Comparison of ENCODE assay signal across 8 cellular contexts in the genomic region with DNA sequence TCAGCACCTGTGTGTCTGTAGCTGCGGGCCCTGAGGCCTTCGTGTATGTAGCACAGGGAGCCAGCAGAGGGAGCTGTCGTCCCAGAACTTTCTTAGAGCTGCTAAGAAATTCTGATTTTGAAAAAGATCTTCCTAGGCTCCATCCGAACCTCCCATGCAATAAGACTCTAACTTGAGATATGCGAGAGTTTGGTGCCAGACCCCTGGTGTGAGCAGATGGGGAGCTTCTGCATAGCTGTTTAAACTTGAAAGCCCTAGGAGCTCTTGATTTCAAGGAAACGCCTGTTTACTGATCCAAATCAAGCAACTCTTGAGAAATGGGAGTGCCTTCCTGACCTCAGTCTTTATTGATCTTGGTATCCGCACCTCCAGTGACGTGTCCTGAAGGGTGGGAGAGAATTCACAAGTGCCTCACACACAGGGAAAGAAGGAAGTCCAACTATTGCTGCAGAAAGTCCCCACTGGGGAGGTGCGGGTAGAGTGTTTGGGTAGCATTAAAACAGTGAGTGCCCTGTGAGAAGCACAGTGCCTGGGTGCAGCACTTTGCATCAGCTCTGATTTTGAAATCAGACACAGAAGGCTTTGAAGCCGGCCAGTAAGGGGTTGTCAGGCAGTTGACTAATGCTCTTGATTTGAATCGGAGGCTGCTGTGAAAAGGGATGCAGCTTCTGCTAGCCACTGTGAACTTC.
DNase-seq lines count a peak whose midpoint lies in the region; ATAC-seq, FAIRE-seq and TF ChIP-seq lines count a peak whose summit lies in the region.

No MANE protein-coding gene starts in this region.

- no peak overlapping the region for H2BK5ac ChIP-seq in H1 (ENCODE audit: low read depth, low read length)
- no peak overlapping the region for H2BK5ac ChIP-seq in mesenchymal stem cell (ENCODE audit: low read depth, low read length, poor library complexity, severe bottlenecking)

- CTCF ChIA-PET in H1 (lab: Charles Lee; ENCODE audit: partially characterized antibody), result interaction anchor here (0.6 to 6.0 kb wide), 60 partner anchors 9 to 1958 kb away, joined by 3 to 87 read pairs (median 4); partner anchors contain the start of genes AHCYL2 and STRIP2

- FAIRE-seq in H1 (lab: Jason Lieb, UNC), result peak; percentile 91

- peak; percentile 71 to 88 (median 83) for TF ChIP-seq CTCF in H1 (IDR thresholded peaks at IDR 0.05; ENCODE audit: control extremely low read depth in 1 of 3, insufficient read depth in 1 of 3, low read depth in 1 of 3, low read length in 3 of 3)

- H2AFZ ChIP-seq in H1 (ENCODE audit: low read length) (no peak overlapping the region), mesenchymal stem cell (ENCODE audit: low read depth, low read length) (peak overlapping the region; percentile 2)

- H3K23ac ChIP-seq in H1 (ENCODE audit: insufficient read length), result no peak overlapping the region
- no peak overlapping the region for H3K23ac ChIP-seq in mesenchymal stem cell (ENCODE audit: low read length in 2 of 2)

- H3K18ac ChIP-seq in H1 (ENCODE audit: extremely low read depth, low read length), result no peak overlapping the region
- peak overlapping the region in 1 of 2 experiments; percentile 30 for H3K18ac ChIP-seq in mesenchymal stem cell (ENCODE audit: low read depth in 1 of 2, low read length in 2 of 2)

- H3K79me2 ChIP-seq in H1 (ENCODE audit: control insufficient read depth in 1 of 2, insufficient read depth in 2 of 2, low read length in 2 of 2), result no peaks in the 10 kb centered on the region

- POLR2A ChIA-PET in H1 (lab: Charles Lee; ENCODE audit: partially characterized antibody), result interaction anchor here (0.9 to 1.0 kb wide), 2 partner anchors 8 to 33 kb away, joined by 3 read pairs; no protein-coding TSS in a partner anchor

- H3K56ac ChIP-seq in H1 (replicated peaks; ENCODE audit: insufficient read length, low read depth, low read length), result no peak overlapping the region

- H2BK120ac ChIP-seq in H1 (replicated peaks; ENCODE audit: low read depth, low read length), result no peak overlapping the region
- H2BK120ac ChIP-seq in mesenchymal stem cell (ENCODE audit: low read depth, low read length), result no peak overlapping the region

- H3K27ac ChIP-seq in H1 (ENCODE audit: low read depth, low read length) (no peak overlapping the region), mesenchymal stem cell (ENCODE audit: low read length, poor library complexity, severe bottlenecking) (no peak overlapping the region)

- H2BK20ac ChIP-seq in H1 (ENCODE audit: low read length), result no peak overlapping the region

- H4K8ac ChIP-seq in H1 (ENCODE audit: extremely low read depth, insufficient read depth, low read length) (no peak overlapping the region), mesenchymal stem cell (ENCODE audit: low read length) (no peak overlapping the region)

- H3K36me3 ChIP-seq in H1 (ENCODE audit: control insufficient read depth in 2 of 4, insufficient read depth in 4 of 4, low read length in 3 of 4) (no peaks in the 10 kb centered on the region; a peak in 1 of 8 replicates), mesenchymal stem cell (ENCODE audit: control insufficient read depth in 1 of 2, insufficient read depth in 2 of 2, low read depth in 1 of 2, low read length in 2 of 2) (no peaks in the 10 kb centered on the region)

- no peaks in the 10 kb centered on the region; the same call in 1 of the 2 replicates for H3K79me1 ChIP-seq in H1 (ENCODE audit: low read depth, low read length)
- H3K79me1 ChIP-seq in mesenchymal stem cell (replicated peaks; ENCODE audit: low read length, poor library complexity, severe bottlenecking), result no peaks in the 10 kb centered on the region

- peak; percentile 82 to 89 for TF ChIP-seq RAD21 in H1 (IDR thresholded peaks at IDR 0.05 in 1 of 2, conservative IDR thresholded peaks at IDR 0.05 in 1 of 2; ENCODE audit: low read depth in 2 of 2, low read length in 2 of 2)

- H3K9me3 ChIP-seq in H1 (ENCODE audit: insufficient read depth in 2 of 2, low read depth in 1 of 2, low read length in 1 of 2) (no peaks in the 10 kb centered on the region), mesenchymal stem cell (ENCODE audit: control insufficient read depth, low read length) (no peaks in the 10 kb centered on the region)

- no peak for TF ChIP-seq POLR2A in H1 (IDR thresholded peaks at IDR 0.05; ENCODE audit: control extremely low read depth in 1 of 2, low read depth in 2 of 2, low read length in 2 of 2)

- no peak overlapping the region for H3K14ac ChIP-seq in H1 (ENCODE audit: insufficient read length)
- no peak overlapping the region for H3K14ac ChIP-seq in mesenchymal stem cell (ENCODE audit: low read length in 2 of 2)

- H3K27me3 ChIP-seq in H1 (replicated peaks in 1 of 4; ENCODE audit: control insufficient read depth in 3 of 4, extremely low read depth in 1 of 4, insufficient read depth in 3 of 4, low read length in 3 of 4) (no peaks in the 10 kb centered on the region), mesenchymal stem cell (ENCODE audit: control insufficient read depth in 1 of 2, insufficient read depth in 1 of 2, low read length in 2 of 2) (no peaks in the 10 kb centered on the region)

- TF ChIP-seq EP300 in H1 (IDR thresholded peaks at IDR 0.05; ENCODE audit: borderline replicate concordance in 1 of 2, low read depth in 2 of 2, low read length in 2 of 2), result no peak

- DNase-seq in C1 segment of cervical spinal cord (lab: John Stamatoyannopoulos, UW), result peak in 13 of 14 donors; percentile 16 to 69 (median 47)
- DNase-seq in NCI-H82 treated with DMSO at 0.1 percent for 48 hours (lab: John Stamatoyannopoulos, UW; ENCODE audit: unreplicated experiment), result peak; percentile 34
- peak; percentile 41 to 44 for DNase-seq in activated CD8-positive, alpha-beta memory T cell treated with anti-CD3 and anti-CD28 coated beads for 4 hours (ENCODE audit: low read depth in 2 of 2)
- peak; percentile 69 to 87 for DNase-seq in H1 (ENCODE audit: low read depth in 1 of 2, low spot score in 2 of 2)
- peak; percentile 70 for DNase-seq in mesenchymal stem cell
- DNase-seq in stimulated activated CD8-positive, alpha-beta memory T cell treated with anti-CD3 and anti-CD28 coated beads, Interleukin-12 subunit alpha, Interleukin-12 subunit beta, amount 100 ng/mL, for 4 hours (ENCODE audit: low read depth), result peak; percentile 41

- H3K4ac ChIP-seq in H1 (replicated peaks; ENCODE audit: insufficient read length, low read depth, low read length) (no peak overlapping the region), mesenchymal stem cell (ENCODE audit: low read depth in 1 of 2, low read length in 2 of 2) (no peak overlapping the region)

- no peak overlapping the region for H3K4me3 ChIP-seq in H1 (ENCODE audit: extremely low read depth in 1 of 4, insufficient read depth in 2 of 4, low read depth in 3 of 4, low read length in 4 of 4)
- peak overlapping the region in 1 of 2 experiments; percentile 43 for H3K4me3 ChIP-seq in mesenchymal stem cell (ENCODE audit: insufficient read depth in 1 of 2, low read depth in 1 of 2, low read length in 2 of 2)

- H2BK15ac ChIP-seq in H1 (ENCODE audit: low read length) (no peak overlapping the region), mesenchymal stem cell (ENCODE audit: low read depth, poor library complexity, severe bottlenecking) (no peak overlapping the region)

- peak; percentile 52 for ATAC-seq in GM19324 (IDR thresholded peaks at IDR 0.05; ENCODE audit: low FRiP score, unreplicated experiment)
- ATAC-seq in HG03469 (IDR thresholded peaks at IDR 0.05; ENCODE audit: unreplicated experiment), result peak; percentile 55

- H2AK5ac ChIP-seq in H1 (ENCODE audit: low read depth, low read length) (no peak overlapping the region), mesenchymal stem cell (ENCODE audit: low read length, severe bottlenecking) (no peak overlapping the region)

- peaks cover 2 to 9% (median 6%) of the 10 kb centered on the region in 4 experiments; a peak in 4 of 7 replicates for H3K4me1 ChIP-seq in H1 (replicated peaks in 1 of 4; ENCODE audit: control insufficient read depth in 3 of 4, insufficient read depth in 4 of 4, low read length in 3 of 4)
- H3K4me1 ChIP-seq in mesenchymal stem cell (ENCODE audit: control insufficient read depth, insufficient read depth, low read depth, low read length), result peaks cover 3% of the 10 kb centered on the region

- H2BK12ac ChIP-seq in H1 (ENCODE audit: low read depth, low read length), result no peak overlapping the region
- H2BK12ac ChIP-seq in mesenchymal stem cell (ENCODE audit: low read length in 2 of 2), result no peak overlapping the region

- H4K20me1 ChIP-seq in H1 (replicated peaks in 1 of 2; ENCODE audit: control insufficient read depth in 1 of 2, insufficient read depth in 2 of 2, low read length in 2 of 2), result peaks cover 0 to 1% of the 10 kb centered on the region in 2 experiments

- H4K5ac ChIP-seq in H1 (ENCODE audit: insufficient read length, low read depth, low read length), result no peak overlapping the region

- no peaks in the 10 kb centered on the region for H3K23me2 ChIP-seq in H1 (ENCODE audit: low read depth, low read length)

- H3K4me2 ChIP-seq in H1 (ENCODE audit: insufficient read depth in 1 of 2, low read depth in 2 of 2, low read length in 2 of 2), result peak overlapping the region in 1 of 2 experiments; percentile 16; a peak in 1 of 4 replicates
- H3K4me2 ChIP-seq in mesenchymal stem cell (ENCODE audit: low read length, poor library complexity, severe bottlenecking), result no peak overlapping the region

- H4K91ac ChIP-seq in H1 (replicated peaks; ENCODE audit: insufficient read length, low read length) (no peak overlapping the region), mesenchymal stem cell (ENCODE audit: low read length) (no peak overlapping the region)

- H3K9ac ChIP-seq in H1 (replicated peaks in 1 of 4; ENCODE audit: extremely low read depth in 1 of 4, low read depth in 3 of 4, low read length in 3 of 4) (no peak overlapping the region; a peak in 1 of 7 replicates), mesenchymal stem cell (ENCODE audit: low read length) (peak overlapping the region; percentile 10)

- WGBS in H1 (ENCODE audit: extremely low coverage in 1 of 2, insufficient coverage in 1 of 2, insufficient read length in 1 of 2, insufficient replicate concordance in 2 of 2, low coverage in 1 of 2, low lambda C conversion rate in 2 of 2, missing lambda C conversion rate in 1 of 2), 2 experiments, result 40% methylated on average over 11 of the region's 11 CpGs; no CpG with 5 or more reads in 1 of the 2 experiments
- 18% methylated on average over 10 of the region's 11 CpGs for WGBS in mesenchymal stem cell

TF ChIP-seq in H1, 55 proteins besides CTCF, POLR2A, EP300 and RAD21:
- TF ChIP-seq CREB1 (IDR thresholded peaks at IDR 0.05) (peak; percentile 50), GABPA (IDR thresholded peaks at IDR 0.05; ENCODE audit: borderline replicate concordance, insufficient read depth, low read length) (no peak)
